In genomic region chr2:164335128-164335527, GRCh38 we compare ENCODE assay signal across 14 cellular contexts.
A peak's percentile ranks its signal among the peaks of the same experiment; 100 is the strongest.
DNase-seq lines count a peak whose midpoint lies in the region; ATAC-seq and TF ChIP-seq lines count a peak whose summit lies in the region.
"Had no signal": no experiment of that assay in that cellular context is flagged by ENCODE, and none has a peak within 500 bp of the region (broad histone marks: within the 10 kb centered on the region; RNA-seq: fewer than 3 reads in every experiment).

No MANE protein-coding gene starts in this region.

- no peaks in the 10 kb centered on the region for H3K9me2 ChIP-seq in GM23338 (ENCODE audit: insufficient read depth)
- no peaks in the 10 kb centered on the region for H3K9me2 ChIP-seq in Karpas-422 (replicated peaks; ENCODE audit: insufficient read depth, low read length)

- peak; percentile 95 for ATAC-seq in GM23338
- ATAC-seq: HepG2 had no signal

- no peaks in the 10 kb centered on the region for H4K20me1 ChIP-seq in GM23338 (replicated peaks; ENCODE audit: insufficient read depth)
- H4K20me1 ChIP-seq in Karpas-422 (ENCODE audit: insufficient read depth, low read depth, low read length): no peaks in the 10 kb centered on the region
- H4K20me1 ChIP-seq: BLaER1 had no signal

- no peaks in the 10 kb centered on the region for H3K27me3 Mint-ChIP-seq in GM23338 (ENCODE audit: insufficient read depth, low read depth, poor library complexity)
- no peaks in the 10 kb centered on the region for H3K27me3 Mint-ChIP-seq in endodermal cell (ENCODE audit: insufficient read depth)
- no peaks in the 10 kb centered on the region for H3K27me3 Mint-ChIP-seq in T-helper 2 cell treated with Interferon-gamma antibody and Interleukin-4, amounts not matched to agents 5 μg/mL and 100 μg/mL, for 36 hours (ENCODE audit: low read depth)
- H3K27me3 Mint-ChIP-seq: CD8-positive, alpha-beta memory T cell had no signal

- H3K4me3 Mint-ChIP-seq in GM23338 (no peak overlapping the region), endodermal cell (no peak overlapping the region)
- no peak overlapping the region for H3K4me3 Mint-ChIP-seq in T-helper 2 cell treated with Interferon-gamma antibody and Interleukin-4, amounts not matched to agents 5 μg/mL and 100 μg/mL, for 36 hours
- H3K4me3 Mint-ChIP-seq: CD8-positive, alpha-beta memory T cell had no signal

- peaks cover 31% of the 10 kb centered on the region for H3K4me1 Mint-ChIP-seq in GM23338
- peaks cover 19% of the 10 kb centered on the region for H3K4me1 Mint-ChIP-seq in endodermal cell
- no peaks in the 10 kb centered on the region for H3K4me1 Mint-ChIP-seq in T-helper 2 cell treated with Interferon-gamma antibody and Interleukin-4, amounts not matched to agents 5 μg/mL and 100 μg/mL, for 36 hours (ENCODE audit: low read depth)
- H3K4me1 Mint-ChIP-seq: CD8-positive, alpha-beta memory T cell had no signal

- H3K36me3 ChIP-seq in GM23338 (ENCODE audit: insufficient read depth): no peaks in the 10 kb centered on the region
- no peaks in the 10 kb centered on the region for H3K36me3 ChIP-seq in HUES6 (ENCODE audit: control insufficient read depth, insufficient read depth, low read length)
- no peaks in the 10 kb centered on the region for H3K36me3 ChIP-seq in endodermal cell (ENCODE audit: control insufficient read depth, insufficient read depth, low read length)
- H3K36me3 ChIP-seq in iPS-20b (ENCODE audit: insufficient read depth, low read depth, low read length): no peaks in the 10 kb centered on the region
- no peaks in the 10 kb centered on the region for H3K36me3 ChIP-seq in Karpas-422 (ENCODE audit: insufficient read depth, low read length)
- H3K36me3 ChIP-seq: BLaER1 had no signal

- H3K4me3 ChIP-seq in GM23338 (no peak overlapping the region), HUES6 (ENCODE audit: low read depth, low read length) (0 out of 2 replicates have a peak overlapping the region, but pooled peaks have one; percentile 26), endodermal cell (ENCODE audit: low read length) (no peak overlapping the region), iPS-20b (ENCODE audit: low read length) (peak overlapping the region; percentile 27; the same call in 1 of the 2 replicates), Karpas-422 (ENCODE audit: low read length) (no peak overlapping the region)
- H3K4me3 ChIP-seq: BLaER1 had no signal

- DNase-seq in GM23338 (ENCODE audit: low spot score): peak; percentile 61
- DNase-seq in endodermal cell: peak; percentile 42
- DNase-seq in GM03348 (ENCODE audit: low spot score): no peak
- DNase-seq in T-helper 2 cell treated with Interferon-gamma antibody and Interleukin-4, amounts not matched to agents 5 μg/mL and 100 μg/mL, for 36 hours (ENCODE audit: low spot score): no peak
- no peak for DNase-seq in Kasumi-1 (lab: John Stamatoyannopoulos, UW)
- no peak for DNase-seq in Karpas-422
- DNase-seq: 8988T; AML-193; Caco-2; CD8-positive, alpha-beta memory T cell had no signal

- H3K27ac Mint-ChIP-seq in GM23338: peak overlapping the region; percentile 92
- no peak overlapping the region for H3K27ac Mint-ChIP-seq in endodermal cell
- no peak overlapping the region for H3K27ac Mint-ChIP-seq in T-helper 2 cell treated with Interferon-gamma antibody and Interleukin-4, amounts not matched to agents 5 μg/mL and 100 μg/mL, for 36 hours

- no peak overlapping the region for H3K9ac ChIP-seq in HUES6 (ENCODE audit: low read length)
- no peak overlapping the region for H3K9ac ChIP-seq in endodermal cell (ENCODE audit: extremely low read depth, low read length, poor library complexity, severe bottlenecking)
- H3K9ac ChIP-seq in iPS-20b (ENCODE audit: low read depth, low read length): no peak overlapping the region
- H3K9ac ChIP-seq in Karpas-422 (ENCODE audit: low read length): no peak overlapping the region
- H3K9ac ChIP-seq: BLaER1 had no signal

- peaks cover 6% of the 10 kb centered on the region; the same call in 2 of the 3 replicates for H3K36me3 Mint-ChIP-seq in GM23338 (ENCODE audit: low read depth)
- H3K36me3 Mint-ChIP-seq in endodermal cell (ENCODE audit: low read depth): no peaks in the 10 kb centered on the region
- H3K36me3 Mint-ChIP-seq in T-helper 2 cell treated with Interferon-gamma antibody and Interleukin-4, amounts not matched to agents 5 μg/mL and 100 μg/mL, for 36 hours (ENCODE audit: low read depth): no peaks in the 10 kb centered on the region
- H3K36me3 Mint-ChIP-seq: CD8-positive, alpha-beta memory T cell had no signal

- peaks cover 14% of the 10 kb centered on the region; the same call in 1 of the 2 replicates for H3K4me1 ChIP-seq in GM23338 (ENCODE audit: insufficient read depth)
- peaks cover 15% of the 10 kb centered on the region for H3K4me1 ChIP-seq in HUES6 (ENCODE audit: control insufficient read depth, insufficient read depth, low read length)
- no peaks in the 10 kb centered on the region for H3K4me1 ChIP-seq in endodermal cell (ENCODE audit: control insufficient read depth, insufficient read depth, low read length)
- peaks cover 12% of the 10 kb centered on the region for H3K4me1 ChIP-seq in iPS-20b (ENCODE audit: insufficient read depth, low read length)
- H3K4me1 ChIP-seq in Karpas-422 (ENCODE audit: low read length): no peaks in the 10 kb centered on the region
- H3K4me1 ChIP-seq: BLaER1, Caco-2 had no signal

- H3K9me3 ChIP-seq in HUES6 (ENCODE audit: control insufficient read depth, insufficient read depth, low read depth, low read length): 0 out of 2 replicates have a peak, but pooled peaks cover 2% of the 10 kb centered on the region
- no peaks in the 10 kb centered on the region for H3K9me3 ChIP-seq in endodermal cell (ENCODE audit: control insufficient read depth, low read length)
- H3K9me3 ChIP-seq in iPS-20b (ENCODE audit: insufficient read depth, low read depth, low read length): no peaks in the 10 kb centered on the region
- H3K9me3 ChIP-seq in Karpas-422 (ENCODE audit: low read length): peaks cover 19% of the 10 kb centered on the region
- H3K9me3 ChIP-seq: BLaER1, Caco-2 had no signal

- peaks cover 6% of the 10 kb centered on the region; the same call in 2 of the 3 replicates for H3K9me3 Mint-ChIP-seq in GM23338
- no peaks in the 10 kb centered on the region for H3K9me3 Mint-ChIP-seq in endodermal cell
- H3K9me3 Mint-ChIP-seq in T-helper 2 cell treated with Interferon-gamma antibody and Interleukin-4, amounts not matched to agents 5 μg/mL and 100 μg/mL, for 36 hours: no peaks in the 10 kb centered on the region

- no peaks in the 10 kb centered on the region for H3K27me3 ChIP-seq in GM23338 (ENCODE audit: insufficient read depth)
- H3K27me3 ChIP-seq in HUES6 (ENCODE audit: control insufficient read depth, insufficient read depth, low read length): no peaks in the 10 kb centered on the region
- no peaks in the 10 kb centered on the region for H3K27me3 ChIP-seq in endodermal cell (ENCODE audit: control insufficient read depth, insufficient read depth, low read length, poor library complexity, severe bottlenecking)
- H3K27me3 ChIP-seq in iPS-20b (ENCODE audit: insufficient read depth, low read length): no peaks in the 10 kb centered on the region
- H3K27me3 ChIP-seq in Karpas-422 (ENCODE audit: low read length): no peaks in the 10 kb centered on the region
- H3K27me3 ChIP-seq: BLaER1 had no signal

- H3K79me2 ChIP-seq in GM23338 (replicated peaks; ENCODE audit: insufficient read depth) (no peaks in the 10 kb centered on the region), Karpas-422 (ENCODE audit: low read length) (no peaks in the 10 kb centered on the region)

- H3K27ac ChIP-seq in GM23338 (ENCODE audit: low read depth) (no peak overlapping the region), HUES6 (ENCODE audit: low read depth, low read length) (peak overlapping the region; percentile 56; the same call in 1 of the 2 replicates), endodermal cell (ENCODE audit: low read depth, low read length) (no peak overlapping the region), iPS-20b (ENCODE audit: low read length) (no peak overlapping the region), Karpas-422 (ENCODE audit: low read length) (no peak overlapping the region)
- H3K27ac ChIP-seq: BLaER1 had no signal

- TF ChIP-seq CTCF in GM23338 (conservative IDR thresholded peaks at IDR 0.05; ENCODE audit: low read depth in 2 of 2): no peak
- no peak for TF ChIP-seq CTCF in endodermal cell (conservative IDR thresholded peaks at IDR 0.05)

- no peak overlapping the region for H2AFZ ChIP-seq in GM23338
- no peak overlapping the region for H2AFZ ChIP-seq in Karpas-422 (ENCODE audit: low read length)

- peak overlapping the region; percentile 39; the same call in 1 of the 2 replicates for H3K4me2 ChIP-seq in GM23338
- no peak overlapping the region for H3K4me2 ChIP-seq in Karpas-422 (ENCODE audit: low read depth, low read length, poor library complexity, severe bottlenecking)
- H3K4me2 ChIP-seq: BLaER1 had no signal

- WGBS in endodermal cell (ENCODE audit: insufficient coverage in 1 of 2, insufficient read length in 1 of 2), 2 experiments: 94 to 100% methylated on average over 2 of the region's 2 CpGs

- H3F3A ChIP-seq in GM23338 (replicated peaks; ENCODE audit: low read depth): no peaks in the 10 kb centered on the region

TF ChIP-seq in GM23338, 12 proteins besides CTCF, POLR2A, EP300 and RAD21 (continues in another document):
- TF ChIP-seq ZNF114 (CRISPR knock-in tag; IDR thresholded peaks at IDR 0.05) (peak; percentile 86), NANOG (IDR thresholded peaks at IDR 0.05; ENCODE audit: borderline replicate concordance) (0 out of 2 replicates have a peak, but pooled peaks have one; percentile 14)

Comparison
In these comparisons a context has a peak if more than half of its experiments do, and no peak if none do; other contexts are left out.
1. DNase-seq: peak in GM23338 (single experiment) and endodermal cell (single experiment); none in GM03348 (single experiment), T-helper 2 cell treated with Interferon-gamma antibody and Interleukin-4, amounts not matched to agents 5 μg/mL and 100 μg/mL, for 36 hours (single experiment), Kasumi-1 (0 of 2) and Karpas-422 (single experiment).
2. H3K4me3 ChIP-seq: peak in HUES6 (single experiment) and iPS-20b (single experiment); none in GM23338 (single experiment), endodermal cell (single experiment) and Karpas-422 (single experiment).